14 cellular contexts compared by ENCODE assay signal in genomic region chr3:83877909-83878308, GRCh38.
"Had no signal": no experiment of that assay in that cellular context is flagged by ENCODE, and none has a peak within 500 bp of the region (broad histone marks: within the 10 kb centered on the region; RNA-seq: fewer than 3 reads in every experiment).

No MANE protein-coding gene starts in this region.

- H3K27me3 Mint-ChIP-seq: activated T-helper 17 cell treated with anti-CD3 and anti-CD28 coated beads, Interleukin-2, amount 50 U/mL, for 72 hours; stimulated activated memory B cell treated with anti-CD40 and anti-IgM and Interleukin-4, amounts not matched to agents 10 μg/mL and 1 μg/mL and 100 μg/mL, for 72 hours had no signal

- H3K9me3 Mint-ChIP-seq: neural crest cell had no signal

- H3K27ac Mint-ChIP-seq: activated T-helper 17 cell treated with anti-CD3 and anti-CD28 coated beads, Interleukin-2, amount 50 U/mL, for 72 hours; endodermal cell; stimulated activated memory B cell treated with anti-CD40 and anti-IgM and Interleukin-4, amounts not matched to agents 10 μg/mL and 1 μg/mL and 100 μg/mL, for 72 hours had no signal

- H3K36me3 Mint-ChIP-seq: stimulated activated memory B cell treated with anti-CD40 and anti-IgM and Interleukin-4, amounts not matched to agents 10 μg/mL and 1 μg/mL and 100 μg/mL, for 72 hours had no signal

- H3K27me3 ChIP-seq: ovary, tibial nerve, uterus had no signal

- H3K4me3 ChIP-seq: ovary, tibial nerve, uterus had no signal

- H3K36me3 ChIP-seq: ovary, tibial nerve, uterus had no signal

- DNase-seq: activated CD4-positive, alpha-beta T cell treated with anti-CD3 and anti-CD28 coated beads, Interleukin-2, amount 50 U/mL, for 48 hours; activated naive CD4-positive, alpha-beta T cell treated with Interleukin-2 at 50 U/mL for 16 hours; aorta; endodermal cell; erythroblast; hypothalamus; ovary; substantia nigra; uterus had no signal

- ATAC-seq: activated T-helper 17 cell treated with anti-CD3 and anti-CD28 coated beads, Interleukin-2, amount 50 U/mL, for 72 hours; stimulated activated memory B cell treated with anti-CD40 and anti-IgM and Interleukin-4, amounts not matched to agents 10 μg/mL and 1 μg/mL and 100 μg/mL, for 72 hours had no signal

- H3K27ac ChIP-seq: ovary, tibial nerve, uterus, VCaP had no signal

- H3K4me3 Mint-ChIP-seq: activated T-helper 17 cell treated with anti-CD3 and anti-CD28 coated beads, Interleukin-2, amount 50 U/mL, for 72 hours; endodermal cell; neural crest cell; stimulated activated memory B cell treated with anti-CD40 and anti-IgM and Interleukin-4, amounts not matched to agents 10 μg/mL and 1 μg/mL and 100 μg/mL, for 72 hours had no signal

- H3K9me3 ChIP-seq: ovary, uterus had no signal

- H3K4me1 ChIP-seq: tibial nerve, uterus had no signal

- H3K4me1 Mint-ChIP-seq: activated T-helper 17 cell treated with anti-CD3 and anti-CD28 coated beads, Interleukin-2, amount 50 U/mL, for 72 hours; neural crest cell; stimulated activated memory B cell treated with anti-CD40 and anti-IgM and Interleukin-4, amounts not matched to agents 10 μg/mL and 1 μg/mL and 100 μg/mL, for 72 hours had no signal
